18 cellular contexts compared by ENCODE assay signal in the genomic region with DNA sequence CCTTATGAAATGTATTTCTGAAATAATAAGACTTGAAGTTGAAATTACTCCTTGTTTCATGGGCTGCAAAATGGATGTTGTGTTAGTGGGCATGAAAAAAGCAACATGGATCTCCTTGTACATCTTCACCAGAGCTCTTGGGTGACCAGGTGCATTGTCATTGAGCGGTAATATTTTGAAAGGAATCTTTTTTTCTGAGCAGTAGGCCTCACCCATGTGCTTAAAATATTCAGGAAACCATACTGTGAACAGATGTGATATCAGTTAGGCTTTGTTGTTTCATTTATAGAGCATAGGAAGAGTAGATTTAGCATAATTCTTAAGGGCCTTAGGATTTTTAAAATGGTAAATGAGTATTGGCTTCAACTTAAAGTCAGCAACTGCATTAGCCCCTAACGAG. TPM values are rescaled to one million over a fixed set of nuclear protein-coding genes. Genes with fewer than 3 reads are reported as not detected.
"Had no signal": no experiment of that assay in that cellular context is flagged by ENCODE, and none has a peak within 500 bp of the region (broad histone marks: within the 10 kb centered on the region; RNA-seq: fewer than 3 reads in every experiment).

No MANE protein-coding gene starts in this region.

- H3K4me2 ChIP-seq: smooth muscle cell had no signal

- ATAC-seq: activated CD8-positive, alpha-beta T cell treated with anti-CD3 and anti-CD28 coated beads, Interleukin-2, amount 10 ng/mL, durations not matched to agents 7 days and 5 days; gastrocnemius medialis; heart left ventricle; natural killer cell treated with Interleukin-12 subunit alpha and Interleukin-12 subunit beta and Interleukin-15 and Interleukin-18, amount 100 ng/mL, for 72 hours; sciatic nerve had no signal

- H3K27me3 Mint-ChIP-seq: activated CD4-positive, alpha-beta T cell treated with anti-CD3 and anti-CD28 coated beads, Interleukin-2, amount 10 ng/mL, durations not matched to agents 24 days and 14 days; activated naive CD4-positive, alpha-beta T cell treated with anti-CD3 and anti-CD28 coated beads, Interleukin-2, amount 10 ng/mL, durations not matched to agents 7 days and 5 days; activated T-cell treated with anti-CD3 and anti-CD28 coated beads, Interleukin-2, amount 50 U/mL, for 24 hours; natural killer cell treated with Interleukin-12 subunit alpha and Interleukin-12 subunit beta and Interleukin-15 and Interleukin-18, amount 100 ng/mL, for 72 hours had no signal

- H3K4me3 Mint-ChIP-seq: activated CD4-positive, alpha-beta T cell treated with anti-CD3 and anti-CD28 coated beads, Interleukin-2, amount 10 ng/mL, durations not matched to agents 24 days and 14 days; activated CD8-positive, alpha-beta T cell treated with anti-CD3 and anti-CD28 coated beads, Interleukin-2, amount 10 ng/mL, durations not matched to agents 7 days and 5 days; activated naive CD4-positive, alpha-beta T cell treated with anti-CD3 and anti-CD28 coated beads, Interleukin-2, amount 10 ng/mL, durations not matched to agents 7 days and 5 days; activated T-cell treated with anti-CD3 and anti-CD28 coated beads, Interleukin-2, amount 50 U/mL, for 24 hours; natural killer cell treated with Interleukin-12 subunit alpha and Interleukin-12 subunit beta and Interleukin-15 and Interleukin-18, amount 100 ng/mL, for 72 hours had no signal

- H3K9me3 ChIP-seq: adrenal gland, gastrocnemius medialis, heart left ventricle, thyroid gland had no signal

- H3K27ac Mint-ChIP-seq: activated CD4-positive, alpha-beta T cell treated with anti-CD3 and anti-CD28 coated beads, Interleukin-2, amount 10 ng/mL, durations not matched to agents 24 days and 14 days; activated CD8-positive, alpha-beta T cell treated with anti-CD3 and anti-CD28 coated beads, Interleukin-2, amount 10 ng/mL, durations not matched to agents 7 days and 5 days; activated naive CD4-positive, alpha-beta T cell treated with anti-CD3 and anti-CD28 coated beads, Interleukin-2, amount 10 ng/mL, durations not matched to agents 7 days and 5 days; activated T-cell treated with anti-CD3 and anti-CD28 coated beads, Interleukin-2, amount 50 U/mL, for 24 hours had no signal

- H3K36me3 ChIP-seq: adrenal gland, gastrocnemius medialis, heart left ventricle, thyroid gland had no signal

- H3K27ac ChIP-seq: adrenal gland, gastrocnemius medialis, heart left ventricle had no signal

- H3K9me3 Mint-ChIP-seq: activated CD4-positive, alpha-beta T cell treated with anti-CD3 and anti-CD28 coated beads, Interleukin-2, amount 10 ng/mL, durations not matched to agents 24 days and 14 days; activated naive CD4-positive, alpha-beta T cell treated with anti-CD3 and anti-CD28 coated beads, Interleukin-2, amount 10 ng/mL, durations not matched to agents 7 days and 5 days; activated T-cell treated with anti-CD3 and anti-CD28 coated beads, Interleukin-2, amount 50 U/mL, for 24 hours; natural killer cell treated with Interleukin-12 subunit alpha and Interleukin-12 subunit beta and Interleukin-15 and Interleukin-18, amount 100 ng/mL, for 72 hours had no signal

- H3K36me3 Mint-ChIP-seq: natural killer cell treated with Interleukin-12 subunit alpha and Interleukin-12 subunit beta and Interleukin-15 and Interleukin-18, amount 100 ng/mL, for 72 hours had no signal

- H3K27me3 ChIP-seq: adrenal gland, gastrocnemius medialis, heart left ventricle, thyroid gland had no signal

- FAIRE-seq: bronchial epithelial cell had no signal

- H3K4me3 ChIP-seq: adrenal gland, gastrocnemius medialis, heart left ventricle, smooth muscle cell, thyroid gland had no signal

- DNase-seq: activated CD4-positive, alpha-beta T cell treated with anti-CD3 and anti-CD28 coated beads, Interleukin-2, amount 10 ng/mL, durations not matched to agents 24 days and 14 days; activated CD4-positive, CD25-positive, alpha-beta regulatory T cell; activated CD8-positive, alpha-beta T cell treated with anti-CD3 and anti-CD28 coated beads, Interleukin-2, amount 10 ng/mL, durations not matched to agents 7 days and 5 days; activated naive CD4-positive, alpha-beta T cell treated with anti-CD3 and anti-CD28 coated beads, Interleukin-2, amount 10 ng/mL, durations not matched to agents 7 days and 5 days; effector CD4-positive, alpha-beta T cell; gastrocnemius medialis; heart left ventricle; mesendoderm; stimulated activated naive CD4-positive, alpha-beta T cell treated with Interleukin-2 at 50 U/mL for 16 hours; SW 1271 had no signal

- H3K4me1 ChIP-seq: adrenal gland, gastrocnemius medialis had no signal

RNA-seq across cellular contexts. Expression of a gene that starts 26.8 kb away (rescaled TPM):
- total RNA-seq: bronchial epithelial cell, cerebellum, gastrocnemius medialis, smooth muscle cell had no signal
- polyA plus RNA-seq: smooth muscle cell had no signal
